In the genomic region with DNA sequence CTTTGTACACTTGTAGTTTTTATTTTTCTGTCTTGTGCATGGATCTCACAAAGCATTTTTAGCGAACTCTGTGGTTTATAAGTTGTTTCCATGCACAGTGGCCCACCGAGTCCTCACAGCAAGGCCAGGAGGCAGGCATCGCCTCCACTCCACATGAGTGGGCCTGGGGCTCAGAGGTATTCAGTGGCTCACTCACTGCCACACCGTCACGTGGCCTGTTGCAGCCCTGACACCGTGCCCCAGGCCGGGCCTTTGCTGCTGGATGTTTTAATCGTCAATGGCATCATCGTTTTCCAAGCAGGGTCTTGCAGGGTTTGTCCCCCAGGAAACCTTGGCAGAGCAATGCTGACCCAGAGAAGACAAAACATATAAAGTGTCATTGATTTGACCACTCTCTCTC, we compare ENCODE assay signal across 22 cellular contexts. TPM values are rescaled to one million over a fixed set of nuclear protein-coding genes. Genes with fewer than 3 reads are reported as not detected.
DNase-seq lines count a peak whose midpoint lies in the region; ATAC-seq and TF ChIP-seq lines count a peak whose summit lies in the region.
"Had no signal": no experiment of that assay in that cellular context is flagged by ENCODE, and none has a peak within 500 bp of the region (broad histone marks: within the 10 kb centered on the region; RNA-seq: fewer than 3 reads in every experiment).

No MANE protein-coding gene starts in this region.

- no peaks in the 10 kb centered on the region for H3K79me2 ChIP-seq in osteoblast (ENCODE audit: insufficient read depth, low read length)

- no peak for ATAC-seq in activated CD8-positive, alpha-beta T cell treated with anti-CD3 and anti-CD28 coated beads, Interleukin-2, amount 10 ng/mL, durations not matched to agents 7 days and 5 days
- no peak for ATAC-seq in activated CD8-positive, alpha-beta T cell treated with anti-CD3 and anti-CD28 coated beads for 36 hours
- no peak for ATAC-seq in stimulated activated naive CD8-positive, alpha-beta T cell treated with anti-CD3 and anti-CD28 coated beads, Interleukin-15, Interleukin-2, amounts not matched to agents 100 U/mL and 50 U/mL, for 24 hours
- ATAC-seq: CD8-positive, alpha-beta T cell; GM12878; GM23338; HCT116 had no signal

- peak; percentile 13 for DNase-seq in activated CD8-positive, alpha-beta T cell treated with anti-CD3 and anti-CD28 coated beads, Interleukin-2, amount 10 ng/mL, durations not matched to agents 7 days and 5 days
- no peak for DNase-seq in activated CD8-positive, alpha-beta T cell treated with anti-CD3 and anti-CD28 coated beads for 36 hours
- DNase-seq in GM13977 (ENCODE audit: low spot score) (peak; percentile 5), islet precursor cell (peak; percentile 22), osteoblast (ENCODE audit: insufficient read length, low spot score, missing footprints) (peak; percentile 35), activated gamma-delta T cell (lab: John Stamatoyannopoulos, UW) (no peak), foreskin fibroblast (no peak)
- no peak for DNase-seq in stimulated activated naive CD8-positive, alpha-beta T cell treated with anti-CD3 and anti-CD28 coated beads, Interleukin-15, Interleukin-2, amounts not matched to agents 100 U/mL and 50 U/mL, for 24 hours
- DNase-seq: Caco-2; CD4-positive, CD25-positive, alpha-beta regulatory T cell; CD8-positive, alpha-beta T cell; DMS153; DND-41; H9 had no signal

- CTCF ChIA-PET in activated CD8-positive, alpha-beta T cell treated with anti-CD3 and anti-CD28 coated beads, Interleukin-2, amount 10 ng/mL, durations not matched to agents 7 days and 5 days (lab: Charles Lee): no interaction called here
- CTCF ChIA-PET in activated CD8-positive, alpha-beta T cell treated with anti-CD3 and anti-CD28 coated beads for 36 hours (lab: Charles Lee): no interaction called here

- peaks cover 7% of the 10 kb centered on the region for H3K9me3 Mint-ChIP-seq in activated CD8-positive, alpha-beta T cell treated with anti-CD3 and anti-CD28 coated beads, Interleukin-2, amount 10 ng/mL, durations not matched to agents 7 days and 5 days (ENCODE audit: insufficient read depth)
- H3K9me3 Mint-ChIP-seq in activated CD8-positive, alpha-beta T cell treated with anti-CD3 and anti-CD28 coated beads for 36 hours: no peaks in the 10 kb centered on the region

- H3K9me3 ChIP-seq in osteoblast (ENCODE audit: low read depth, low read length): peaks cover 2% of the 10 kb centered on the region

- H3K27me3 ChIP-seq in osteoblast (ENCODE audit: insufficient read depth, low read length): no peaks in the 10 kb centered on the region
- H3K27me3 ChIP-seq: BLaER1 had no signal

- no peak overlapping the region for H3K27ac ChIP-seq in osteoblast (ENCODE audit: low read depth, low read length)
- H3K27ac ChIP-seq: 22Rv1, BLaER1, C4-2B had no signal

- peaks cover 3% of the 10 kb centered on the region for H3K27me3 Mint-ChIP-seq in activated CD8-positive, alpha-beta T cell treated with anti-CD3 and anti-CD28 coated beads, Interleukin-2, amount 10 ng/mL, durations not matched to agents 7 days and 5 days (ENCODE audit: low read depth)
- peaks cover 9% of the 10 kb centered on the region for H3K27me3 Mint-ChIP-seq in activated CD8-positive, alpha-beta T cell treated with anti-CD3 and anti-CD28 coated beads for 36 hours

- H4K20me1 ChIP-seq in osteoblast (ENCODE audit: insufficient read depth, low read length): no peaks in the 10 kb centered on the region
- H4K20me1 ChIP-seq: BLaER1 had no signal

- H3K4me3 ChIP-seq in osteoblast (ENCODE audit: insufficient read depth, low read length) (no peak overlapping the region), foreskin fibroblast (ENCODE audit: low read depth in 1 of 2, low read length in 2 of 2) (no peak overlapping the region)
- H3K4me3 ChIP-seq: BLaER1, GM12878, GM23338 had no signal

- no peak overlapping the region for H2AFZ ChIP-seq in osteoblast (ENCODE audit: low read length)
- H2AFZ ChIP-seq: GM23338 had no signal

- H3K4me3 Mint-ChIP-seq in activated CD8-positive, alpha-beta T cell treated with anti-CD3 and anti-CD28 coated beads, Interleukin-2, amount 10 ng/mL, durations not matched to agents 7 days and 5 days: no peak overlapping the region
- H3K4me3 Mint-ChIP-seq in activated CD8-positive, alpha-beta T cell treated with anti-CD3 and anti-CD28 coated beads for 36 hours: no peak overlapping the region
- H3K4me3 Mint-ChIP-seq: B cell; CD4-positive, CD25-positive, alpha-beta regulatory T cell; CD8-positive, alpha-beta T cell; GM23338; H9 had no signal

- no peaks in the 10 kb centered on the region for H3K36me3 Mint-ChIP-seq in activated CD8-positive, alpha-beta T cell treated with anti-CD3 and anti-CD28 coated beads, Interleukin-2, amount 10 ng/mL, durations not matched to agents 7 days and 5 days (ENCODE audit: low read depth)
- H3K36me3 Mint-ChIP-seq in activated CD8-positive, alpha-beta T cell treated with anti-CD3 and anti-CD28 coated beads for 36 hours (ENCODE audit: low read depth): no peaks in the 10 kb centered on the region
- H3K36me3 Mint-ChIP-seq: CD4-positive, CD25-positive, alpha-beta regulatory T cell; CD8-positive, alpha-beta T cell had no signal

- POLR2A ChIA-PET in activated CD8-positive, alpha-beta T cell treated with anti-CD3 and anti-CD28 coated beads, Interleukin-2, amount 10 ng/mL, durations not matched to agents 7 days and 5 days (lab: Charles Lee): no interaction called here
- POLR2A ChIA-PET in activated CD8-positive, alpha-beta T cell treated with anti-CD3 and anti-CD28 coated beads for 36 hours (lab: Charles Lee): no interaction called here

- H3K36me3 ChIP-seq in osteoblast (ENCODE audit: insufficient read depth, low read length): no peaks in the 10 kb centered on the region
- H3K36me3 ChIP-seq: BLaER1 had no signal

- in situ Hi-C loops in GM13977 (cut with MboI; ENCODE audit: low pct_unique_long_range_greater_than_20kb, low sequenced_read_pairs, unreplicated experiment): no loop called here

- no peak for TF ChIP-seq CTCF in activated CD8-positive, alpha-beta T cell treated with anti-CD3 and anti-CD28 coated beads for 36 hours (IDR thresholded peaks at IDR 0.05)
- TF ChIP-seq CTCF in GM13977 (IDR thresholded peaks at IDR 0.05; ENCODE audit: extremely low read depth, insufficient read depth, missing control alignments) (no peak), osteoblast (IDR thresholded peaks at IDR 0.05; ENCODE audit: extremely low read depth, low read depth, low read length) (no peak), foreskin fibroblast (IDR thresholded peaks at IDR 0.05; ENCODE audit: low read depth, low read length) (no peak)

- no peak overlapping the region for H3K27ac Mint-ChIP-seq in activated CD8-positive, alpha-beta T cell treated with anti-CD3 and anti-CD28 coated beads, Interleukin-2, amount 10 ng/mL, durations not matched to agents 7 days and 5 days
- H3K27ac Mint-ChIP-seq in activated CD8-positive, alpha-beta T cell treated with anti-CD3 and anti-CD28 coated beads for 36 hours: no peak overlapping the region
- H3K27ac Mint-ChIP-seq: B cell; CD4-positive, CD25-positive, alpha-beta regulatory T cell; CD8-positive, alpha-beta T cell; GM23338; H9 had no signal

- no peaks in the 10 kb centered on the region for H3K4me1 ChIP-seq in osteoblast (ENCODE audit: insufficient read depth, low read length)
- H3K4me1 ChIP-seq: Caco-2 had no signal

- intact Hi-C loops in activated CD8-positive, alpha-beta T cell treated with anti-CD3 and anti-CD28 coated beads for 36 hours (cut with micrococcal nuclease): no loop called here

- no peak overlapping the region for H3K4me2 ChIP-seq in osteoblast (ENCODE audit: insufficient read depth, low read length)
- H3K4me2 ChIP-seq: BLaER1, GM23338 had no signal

- H3K4me1 Mint-ChIP-seq in activated CD8-positive, alpha-beta T cell treated with anti-CD3 and anti-CD28 coated beads, Interleukin-2, amount 10 ng/mL, durations not matched to agents 7 days and 5 days (ENCODE audit: low read depth): no peaks in the 10 kb centered on the region
- no peaks in the 10 kb centered on the region for H3K4me1 Mint-ChIP-seq in activated CD8-positive, alpha-beta T cell treated with anti-CD3 and anti-CD28 coated beads for 36 hours (ENCODE audit: low read depth)
- H3K4me1 Mint-ChIP-seq: B cell; CD4-positive, CD25-positive, alpha-beta regulatory T cell; GM23338 had no signal

RNA-seq across cellular contexts. Expression of a gene that starts 59.8 kb away (rescaled TPM):
- total RNA-seq in activated CD8-positive, alpha-beta T cell treated with anti-CD3 and anti-CD28 coated beads, Interleukin-2, amount 10 ng/mL, durations not matched to agents 7 days and 5 days: not detected
- total RNA-seq in activated CD8-positive, alpha-beta T cell treated with anti-CD3 and anti-CD28 coated beads for 36 hours: not detected
- not detected in 2 replicates for total RNA-seq in osteoblast
- total RNA-seq: B cell; Caco-2; CD4-positive, CD25-positive, alpha-beta regulatory T cell; CD8-positive, alpha-beta T cell; GM12878; GM23338; H4; H9 had no signal

Comparison
In these comparisons a context has a peak if more than half of its experiments do, and no peak if none do; other contexts are left out.
1. DNase-seq: peak in activated CD8-positive, alpha-beta T cell treated with anti-CD3 and anti-CD28 coated beads, Interleukin-2, amount 10 ng/mL, durations not matched to agents 7 days and 5 days (single experiment), GM13977 (single experiment), islet precursor cell (single experiment) and osteoblast (single experiment); none in activated CD8-positive, alpha-beta T cell treated with anti-CD3 and anti-CD28 coated beads for 36 hours (single experiment), activated gamma-delta T cell (single experiment), foreskin fibroblast (0 of 2) and stimulated activated naive CD8-positive, alpha-beta T cell treated with anti-CD3 and anti-CD28 coated beads, Interleukin-15, Interleukin-2, amounts not matched to agents 100 U/mL and 50 U/mL, for 24 hours (single experiment).